Comparison of ENCODE assay signal across 8 cellular contexts in genomic region chr12:53097564-53098353, GRCh38. TPM values are rescaled to one million over a fixed set of nuclear protein-coding genes. Genes with fewer than 3 reads are reported as not detected.
A peak's percentile ranks its signal among the peaks of the same experiment; 100 is the strongest.
DNase-seq lines count a peak whose midpoint lies in the region; ATAC-seq and TF ChIP-seq lines count a peak whose summit lies in the region.

TSS of gene IGFBP6 (plus strand) at chr12:53097667. CDS start at chr12:53097718, 51 bp downstream.

- peak within 1 kb of the TSS; percentile 74 for H3K4me3 Mint-ChIP-seq in mesothelial cell of epicardium
- peak within 1 kb of the TSS; percentile 84 for H3K4me3 Mint-ChIP-seq in stimulated activated effector memory CD8-positive, alpha-beta T cell treated with anti-CD3 and anti-CD28 coated beads, Interleukin-12 subunit alpha, Interleukin-12 subunit beta, amount 100 ng/mL, for 72 hours

- intact Hi-C loops in A673 (cut with micrococcal nuclease; ENCODE audit: unreplicated experiment), result loop anchor here (5.0 kb wide), 1 partner anchor 50 kb away; no protein-coding TSS in a partner anchor

- H3K27me3 ChIP-seq in A673 (replicated peaks; ENCODE audit: insufficient read depth, low read depth, low read length, poor library complexity) (no peaks in the 10 kb centered on the region), endocrine pancreas (ENCODE audit: control insufficient read depth, insufficient read depth, low read length) (no peaks in the 10 kb centered on the region)

- ATAC-seq in GM19023 (IDR thresholded peaks at IDR 0.05; ENCODE audit: unreplicated experiment), result peak; percentile 61
- peak; percentile 75 for ATAC-seq in stimulated activated effector memory CD8-positive, alpha-beta T cell treated with anti-CD3 and anti-CD28 coated beads, Interleukin-12 subunit alpha, Interleukin-12 subunit beta, amount 100 ng/mL, for 72 hours
- ATAC-seq in GM21447 (IDR thresholded peaks at IDR 0.05; ENCODE audit: unreplicated experiment), result no peak

- peak within 1 kb of the TSS; percentile 52 for H3K27ac ChIP-seq in A673 (ENCODE audit: low read depth, low read length, poor library complexity, severe bottlenecking)

- peak within 1 kb of the TSS; percentile 61 for H3K4me3 ChIP-seq in A673 (ENCODE audit: low read depth, low read length, poor library complexity, severe bottlenecking)
- no peak within 1 kb of the TSS for H3K4me3 ChIP-seq in endocrine pancreas (ENCODE audit: control insufficient read depth, insufficient read depth, low read length)

- H3K9ac ChIP-seq in endocrine pancreas (ENCODE audit: control insufficient read depth, insufficient read depth, low read length), result peak within 1 kb of the TSS; percentile 57

- H3K4me1 ChIP-seq in A673 (ENCODE audit: insufficient read depth, low read length, poor library complexity, severe bottlenecking), result peaks cover 23% of the 10 kb centered on the region
- H3K4me1 ChIP-seq in endocrine pancreas (ENCODE audit: control insufficient read depth, insufficient read depth, low read length), result no peaks in the 10 kb centered on the region

- no peaks in the 10 kb centered on the region for H3K9me3 Mint-ChIP-seq in mesothelial cell of epicardium
- no peaks in the 10 kb centered on the region for H3K9me3 Mint-ChIP-seq in stimulated activated effector memory CD8-positive, alpha-beta T cell treated with anti-CD3 and anti-CD28 coated beads, Interleukin-12 subunit alpha, Interleukin-12 subunit beta, amount 100 ng/mL, for 72 hours

- H3K27me3 Mint-ChIP-seq in mesothelial cell of epicardium (ENCODE audit: low read depth), result peaks cover 1% of the 10 kb centered on the region

- no peaks in the 10 kb centered on the region for H3K36me3 ChIP-seq in A673 (ENCODE audit: insufficient read depth, low read length, poor library complexity, severe bottlenecking)
- no peaks in the 10 kb centered on the region for H3K36me3 ChIP-seq in endocrine pancreas (ENCODE audit: control insufficient read depth, insufficient read depth, low read length)

- H3K9me3 ChIP-seq in A673 (ENCODE audit: low read depth, low read length, poor library complexity, severe bottlenecking), result no peaks in the 10 kb centered on the region
- H3K9me3 ChIP-seq in endocrine pancreas (ENCODE audit: control insufficient read depth, low read length), result no peaks in the 10 kb centered on the region

- H3K27ac Mint-ChIP-seq in mesothelial cell of epicardium, result peak within 1 kb of the TSS; percentile 96
- H3K27ac Mint-ChIP-seq in stimulated activated effector memory CD8-positive, alpha-beta T cell treated with anti-CD3 and anti-CD28 coated beads, Interleukin-12 subunit alpha, Interleukin-12 subunit beta, amount 100 ng/mL, for 72 hours, result peak within 1 kb of the TSS; percentile 90

- peaks cover 4% of the 10 kb centered on the region for H3K36me3 Mint-ChIP-seq in mesothelial cell of epicardium
- peaks cover 9% of the 10 kb centered on the region for H3K36me3 Mint-ChIP-seq in stimulated activated effector memory CD8-positive, alpha-beta T cell treated with anti-CD3 and anti-CD28 coated beads, Interleukin-12 subunit alpha, Interleukin-12 subunit beta, amount 100 ng/mL, for 72 hours

- H3K4me1 Mint-ChIP-seq in mesothelial cell of epicardium, result peaks cover 41% of the 10 kb centered on the region
- H3K4me1 Mint-ChIP-seq in stimulated activated effector memory CD8-positive, alpha-beta T cell treated with anti-CD3 and anti-CD28 coated beads, Interleukin-12 subunit alpha, Interleukin-12 subunit beta, amount 100 ng/mL, for 72 hours, result peaks cover 44% of the 10 kb centered on the region

- no TSS peak for BruUV-seq in A673 (replicated peaks; lab: Mats Ljungman, UMichigan)

- POLR2A ChIA-PET in A673 (lab: Charles Lee; ENCODE audit: low non-redundant PET), result no interaction called here

- DNase-seq in A673 (ENCODE audit: low spot score) (peak; percentile 71), NCI-H2171 (lab: John Stamatoyannopoulos, UW) (peak; percentile 46), mesothelial cell of epicardium (ENCODE audit: low spot score in 2 of 2, unreplicated experiment in 2 of 2) (peak; percentile 58 to 69)
- DNase-seq in activated CD8-positive, alpha-beta memory T cell treated with anti-CD3 and anti-CD28 coated beads for 24 hours, result peak; percentile 85
- peak; percentile 58 to 83 for DNase-seq in stimulated activated effector memory CD8-positive, alpha-beta T cell treated with anti-CD3 and anti-CD28 coated beads, Interleukin-12 subunit alpha, Interleukin-12 subunit beta, amount 100 ng/mL, for 72 hours (ENCODE audit: low spot score in 2 of 2)

- CTCF ChIA-PET in A673 (lab: Charles Lee), result interaction anchor here (0.7 to 3.5 kb wide), 2 partner anchors 24 to 32 kb away, joined by 4 to 62 read pairs; no protein-coding TSS in a partner anchor

- TF ChIP-seq CTCF in A673 (conservative IDR thresholded peaks at IDR 0.05; ENCODE audit: low read depth, low read length) (no peak), mesothelial cell of epicardium (IDR thresholded peaks at IDR 0.05; ENCODE audit: unreplicated experiment) (no peak)

RNA-seq across cellular contexts. Expression of gene IGFBP6, which starts in this region (rescaled TPM):
- total RNA-seq in A673 (2021) (6.6 and 7.3 TPM in 2 replicates), mesothelial cell of epicardium (70.3 to 77.2 TPM (median 75.6 TPM) in 3 replicates)
